13 cellular contexts compared by ENCODE assay signal in the genomic region with DNA sequence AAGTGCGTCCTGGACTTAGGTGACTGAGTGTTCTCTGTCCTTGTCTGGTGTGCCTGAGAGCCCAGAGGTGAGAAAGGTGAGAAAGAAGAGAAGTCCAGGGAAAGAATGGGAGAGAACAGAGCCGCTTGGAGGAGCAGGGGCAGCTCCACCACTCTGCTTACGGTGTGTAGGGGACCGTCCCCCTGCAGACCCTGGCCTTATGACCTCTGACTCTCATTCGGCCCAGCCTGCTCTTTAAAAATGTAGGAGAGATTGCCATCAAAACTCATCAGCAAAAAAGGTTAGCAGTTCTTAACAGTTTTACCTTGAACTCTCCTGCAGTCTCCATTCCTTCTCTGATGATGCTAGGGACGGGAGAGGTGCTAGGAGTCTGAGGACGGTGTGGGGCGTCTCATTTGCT. TPM values are rescaled to one million over a fixed set of nuclear protein-coding genes. Genes with fewer than 3 reads are reported as not detected.
DNase-seq lines count a peak whose midpoint lies in the region; ATAC-seq, FAIRE-seq and TF ChIP-seq lines count a peak whose summit lies in the region.
"Had no signal": no experiment of that assay in that cellular context is flagged by ENCODE, and none has a peak within 500 bp of the region (broad histone marks: within the 10 kb centered on the region; RNA-seq: fewer than 3 reads in every experiment).

No MANE protein-coding gene starts in this region.

- peaks cover 0 to 20% (median 6%) of the 10 kb centered on the region in 11 experiments; a peak in 7 of 22 replicates for H3K36me3 ChIP-seq in BLaER1 treated with 17β-estradiol and CSF1 and Interleukin-3, amounts not matched to agents 10 nM and 100 nM
- no peaks in the 10 kb centered on the region for H3K36me3 ChIP-seq in HUES64 (ENCODE audit: insufficient read depth, low read length)
- H3K36me3 ChIP-seq in K562 (ENCODE audit: control insufficient read depth, insufficient read depth, low read length) = peaks cover 25% of the 10 kb centered on the region; the same call in 2 of the 3 replicates
- no peaks in the 10 kb centered on the region for H3K36me3 ChIP-seq in A673 (ENCODE audit: insufficient read depth, low read length, poor library complexity, severe bottlenecking)
- H3K36me3 ChIP-seq: thoracic aorta had no signal

- TF ChIP-seq EP300 in K562 (IDR thresholded peaks at IDR 0.05; ENCODE audit: low read length) = no peak

- TF ChIP-seq CTCF in K562 (IDR thresholded peaks at IDR 0.05 in 2 of 3, conservative IDR thresholded peaks at IDR 0.05 in 1 of 3; ENCODE audit: insufficient read depth in 2 of 3, low read depth in 1 of 3, low read length in 3 of 3) (no peak), GM10248 (IDR thresholded peaks at IDR 0.05; ENCODE audit: control extremely low read depth, extremely low read depth, low read depth, missing control alignments) (no peak), A673 (conservative IDR thresholded peaks at IDR 0.05; ENCODE audit: low read depth, low read length) (no peak)

- peaks cover 69% of the 10 kb centered on the region for H3K79me2 ChIP-seq in K562 (ENCODE audit: control insufficient read depth, insufficient read depth, low read length)

- no peak for TF ChIP-seq RAD21 in K562 (CRISPR knock-in tag; conservative IDR thresholded peaks at IDR 0.05 in 1 of 2, IDR thresholded peaks at IDR 0.05 in 1 of 2)

- peak overlapping the region in 10 of 11 experiments; percentile 96 to 99 (median 97); a peak in 19 of 22 replicates for H3K9ac ChIP-seq in BLaER1 treated with 17β-estradiol and CSF1 and Interleukin-3, amounts not matched to agents 10 nM and 100 nM
- H3K9ac ChIP-seq in HUES64 (ENCODE audit: low read depth, low read length) (no peak overlapping the region), K562 (ENCODE audit: insufficient read depth in 1 of 2, low read depth in 2 of 2, low read length in 2 of 2) (peak overlapping the region; percentile 83 to 97)

- FAIRE-seq in K562 (lab: Jason Lieb, UNC) = no peak

- no peaks in the 10 kb centered on the region for H3K27me3 ChIP-seq in BLaER1 treated with 17β-estradiol and CSF1 and Interleukin-3, amounts not matched to agents 10 nM and 100 nM
- H3K27me3 ChIP-seq in HUES64 (ENCODE audit: insufficient read depth, low read length) = no peaks in the 10 kb centered on the region
- H3K27me3 ChIP-seq in K562 (ENCODE audit: control insufficient read depth in 2 of 2, insufficient read depth in 2 of 2, low read length in 2 of 2) = no peaks in the 10 kb centered on the region
- no peaks in the 10 kb centered on the region for H3K27me3 ChIP-seq in A673 (replicated peaks; ENCODE audit: insufficient read depth, low read depth, low read length, poor library complexity)

- peaks cover 42 to 62% (median 53%) of the 10 kb centered on the region in 10 experiments for H3K4me1 ChIP-seq in BLaER1 treated with 17β-estradiol and CSF1 and Interleukin-3, amounts not matched to agents 10 nM and 100 nM
- H3K4me1 ChIP-seq in HUES64 (ENCODE audit: insufficient read depth, low read length) (peaks cover 17% of the 10 kb centered on the region), K562 (replicated peaks in 1 of 2; ENCODE audit: control insufficient read depth in 2 of 2, insufficient read depth in 2 of 2, low read length in 2 of 2) (peaks cover 21 to 37% of the 10 kb centered on the region in 2 experiments), A673 (ENCODE audit: insufficient read depth, low read length, poor library complexity, severe bottlenecking) (peaks cover 15% of the 10 kb centered on the region)

- no peaks in the 10 kb centered on the region for H3K9me3 Mint-ChIP-seq in natural killer cell treated with Interleukin-12 subunit alpha and Interleukin-12 subunit beta and Interleukin-15 and Interleukin-18, amount 100 ng/mL, for 72 hours

- peak overlapping the region; percentile 87 to 100 (median 98) for H3K4me2 ChIP-seq in BLaER1 treated with 17β-estradiol and CSF1 and Interleukin-3, amounts not matched to agents 10 nM and 100 nM
- H3K4me2 ChIP-seq in K562 (ENCODE audit: insufficient read depth, low read length) = peak overlapping the region; percentile 96

- WGBS in HUES64 = 86% methylated on average over 8 of the region's 8 CpGs
- WGBS in K562 (ENCODE audit: insufficient coverage, low coverage, missing lambda C conversion rate) = 41% methylated on average over 8 of the region's 8 CpGs

- no peak for DNase-seq in K562 (ENCODE audit: extremely low read depth in 1 of 4, low spot score in 3 of 4)
- DNase-seq in natural killer cell treated with Interleukin-12 subunit alpha and Interleukin-12 subunit beta and Interleukin-15 and Interleukin-18, amount 100 ng/mL, for 72 hours (ENCODE audit: low spot score) = no peak
- DNase-seq in NCI-H774 (lab: John Stamatoyannopoulos, UW) = no peak
- no peak for DNase-seq in glomerular visceral epithelial cell (ENCODE audit: extremely low spot score)
- DNase-seq in GM10248 (ENCODE audit: extremely low spot score) = no peak
- no peak for DNase-seq in A673 (ENCODE audit: low spot score)
- DNase-seq: activated naive CD4-positive, alpha-beta T cell; DMS53; effector memory CD4-positive, alpha-beta T cell; stimulated activated CD4-positive, alpha-beta T cell treated with anti-CD3 and anti-CD28 coated beads, Interleukin-4, amount 100 ng/mL, for 24 hours had no signal

- intact Hi-C loops in K562 (cut with micrococcal nuclease) = loop anchor here (2.0 kb wide), 1 partner anchor 15 kb away; no protein-coding TSS in a partner anchor
- intact Hi-C loops in A673 (cut with micrococcal nuclease; ENCODE audit: unreplicated experiment) = no loop called here

- H3K27ac ChIP-seq in BLaER1 treated with 17β-estradiol and CSF1 and Interleukin-3, amounts not matched to agents 10 nM and 100 nM = no peak overlapping the region
- H3K27ac ChIP-seq in HUES64 (ENCODE audit: low read depth, low read length) (no peak overlapping the region), K562 (ENCODE audit: extremely low read depth, low read depth, low read length) (no peak overlapping the region), A673 (ENCODE audit: low read depth, low read length, poor library complexity, severe bottlenecking) (no peak overlapping the region)
- H3K27ac ChIP-seq: thoracic aorta had no signal

- no peak for ATAC-seq in K562
- no peak for ATAC-seq in natural killer cell treated with Interleukin-12 subunit alpha and Interleukin-12 subunit beta and Interleukin-15 and Interleukin-18, amount 100 ng/mL, for 72 hours

- TF ChIP-seq POLR2A in K562 (conservative IDR thresholded peaks at IDR 0.05) = no peak

- peaks cover 8% of the 10 kb centered on the region for H3K36me3 Mint-ChIP-seq in natural killer cell treated with Interleukin-12 subunit alpha and Interleukin-12 subunit beta and Interleukin-15 and Interleukin-18, amount 100 ng/mL, for 72 hours

- H3K4me3 ChIP-seq in BLaER1 treated with 17β-estradiol and CSF1 and Interleukin-3, amounts not matched to agents 10 nM and 100 nM = peak overlapping the region; percentile 89 to 99 (median 94); a peak in 13 of 20 replicates
- H3K4me3 ChIP-seq in HUES64 (ENCODE audit: low read length) (peak overlapping the region; percentile 10; the same call in 1 of the 2 replicates), K562 (peak overlapping the region; percentile 91; the same call in 1 of the 2 replicates), A673 (ENCODE audit: low read depth, low read length, poor library complexity, severe bottlenecking) (no peak overlapping the region)

- H3K27me3 Mint-ChIP-seq in natural killer cell treated with Interleukin-12 subunit alpha and Interleukin-12 subunit beta and Interleukin-15 and Interleukin-18, amount 100 ng/mL, for 72 hours = no peaks in the 10 kb centered on the region

- BruUV-seq in K562 (replicated peaks; lab: Mats Ljungman, UMichigan) (no TSS peak), A673 (replicated peaks; lab: Mats Ljungman, UMichigan) (no TSS peak)

- H3K4me3 Mint-ChIP-seq in natural killer cell treated with Interleukin-12 subunit alpha and Interleukin-12 subunit beta and Interleukin-15 and Interleukin-18, amount 100 ng/mL, for 72 hours = peak overlapping the region; percentile 99

- CTCF ChIA-PET in K562 (lab: Yijun Ruan, JAX; ENCODE audit: low intra/inter-chr PET ratio) = no interaction called here
- CTCF ChIA-PET in GM10248 (lab: Yijun Ruan, JAX) = interaction anchor here (1.3 kb wide), 1 partner anchor 9 kb away, joined by 3 read pairs; no protein-coding TSS in a partner anchor
- CTCF ChIA-PET in A673 (lab: Charles Lee) = no interaction called here

- peak overlapping the region; percentile 96 to 97 for H3K27ac Mint-ChIP-seq in natural killer cell treated with Interleukin-12 subunit alpha and Interleukin-12 subunit beta and Interleukin-15 and Interleukin-18, amount 100 ng/mL, for 72 hours

- in situ Hi-C loops in K562 (cut with MboI) = no loop called here

- no peaks in the 10 kb centered on the region for H3K9me3 ChIP-seq in BLaER1 treated with 17β-estradiol and CSF1 and Interleukin-3, amounts not matched to agents 10 nM and 100 nM (replicated peaks in 1 of 11)
- H3K9me3 ChIP-seq in HUES64 (ENCODE audit: insufficient read depth, low read depth, low read length) (no peaks in the 10 kb centered on the region), K562 (replicated peaks; ENCODE audit: control insufficient read depth, insufficient read depth, low read depth, low read length) (no peaks in the 10 kb centered on the region), A673 (ENCODE audit: low read depth, low read length, poor library complexity, severe bottlenecking) (no peaks in the 10 kb centered on the region)
- H3K9me3 ChIP-seq: thoracic aorta had no signal

- no peaks in the 10 kb centered on the region for H3K9me1 ChIP-seq in K562 (ENCODE audit: control insufficient read depth, insufficient read depth, low read length)

- no peak overlapping the region for H2AFZ ChIP-seq in K562 (ENCODE audit: low read depth, low read length)

- peaks cover 59 to 61% of the 10 kb centered on the region in 2 donors for H3K4me1 Mint-ChIP-seq in natural killer cell treated with Interleukin-12 subunit alpha and Interleukin-12 subunit beta and Interleukin-15 and Interleukin-18, amount 100 ng/mL, for 72 hours (ENCODE audit: low read depth in 2 of 2)

- H4K20me1 ChIP-seq in BLaER1 treated with 17β-estradiol and CSF1 and Interleukin-3, amounts not matched to agents 10 nM and 100 nM = peaks cover 57 to 64% (median 62%) of the 10 kb centered on the region in 11 experiments; a peak in 21 of 22 replicates
- H4K20me1 ChIP-seq in K562 (replicated peaks; ENCODE audit: control insufficient read depth, insufficient read depth, low read length) = peaks cover 39% of the 10 kb centered on the region

- POLR2A ChIA-PET in K562 (lab: Yijun Ruan, JAX) = interaction anchor here (0.6 to 1.0 kb wide), 2 partner anchors 12 to 324 kb away, joined by 3 to 4 read pairs; no protein-coding TSS in a partner anchor
- POLR2A ChIA-PET in GM10248 (lab: Yijun Ruan, JAX) = no interaction called here
- POLR2A ChIA-PET in A673 (lab: Charles Lee; ENCODE audit: low non-redundant PET) = no interaction called here

RNA-seq across cellular contexts. Expression of gene TMEM181, which starts 2.0 kb away (rescaled TPM):
- polyA plus RNA-seq in HUES64 (2013, experiment 1 of 2) = 11.7 TPM
- polyA plus RNA-seq in HUES64 (2013, experiment 2 of 2) = 14.6 TPM
- 36.6 and 77.1 TPM in 2 replicates for total RNA-seq in K562 (2011; cell fraction: chromatin; rRNA removed; ENCODE audit: low replicate concordance)
- total RNA-seq in K562 (2011; cell fraction: nucleolus; rRNA removed) = 21.0 and 25.4 TPM in 2 replicates
- total RNA-seq in K562 (2011; cell fraction: nucleoplasm; rRNA removed) = 41.9 and 56.9 TPM in 2 replicates
- total RNA-seq in K562 (2014; rRNA removed) (10.9 and 14.8 TPM in 2 replicates), K562 (2014; rRNA removed; fragmentation: Illumina TruSeq; extraction: Trizol) (26.0 and 27.2 TPM in 2 replicates), K562 (2015; rRNA removed; fragmentation: Illumina TruSeq; extraction: Trizol) (23.0 and 24.3 TPM in 2 replicates), K562 (2021) (17.3 and 19.2 TPM in 2 replicates), A673 (2021) (29.4 and 31.6 TPM in 2 replicates)
- polyA plus RNA-seq in K562 (2011; rRNA removed) (23.6 and 26.0 TPM in 2 replicates), K562 (2014; fragmentation: Illumina TruSeq; extraction: Trizol) (19.0 and 22.6 TPM in 2 replicates), K562 (2014; fragmentation: Nextera tagmentation; extraction: Ambion mirVana) (1 to 10 TPM; 5.6 to 7.6 TPM), K562 (2014; rRNA removed) (19.9 and 22.0 TPM in 2 replicates)
- 8.5 and 15.4 TPM in 2 replicates for polyA plus RNA-seq in K562 (2011; cell fraction: cytosol; rRNA removed)
- polyA plus RNA-seq in K562 (2011; cell fraction: nucleus; rRNA removed) = 19.9 and 23.7 TPM in 2 replicates
- polyA plus RNA-seq in K562 (2012) = 14.1 and 17.3 TPM in 2 replicates
- 30.4 and 31.4 TPM in 2 replicates for polyA minus RNA-seq in K562 (2011; rRNA and poly(A)+ RNA removed)
- polyA minus RNA-seq in K562 (2011; cell fraction: cytosol; rRNA and poly(A)+ RNA removed) = 15.7 TPM in 2 replicates
- polyA minus RNA-seq in K562 (2011; cell fraction: nucleus; rRNA and poly(A)+ RNA removed) = 9.8 and 14.0 TPM in 2 replicates
- 10 to 100 TPM; 19.6 to 30.9 TPM for total RNA-seq in natural killer cell treated with Interleukin-12 subunit alpha and Interleukin-12 subunit beta and Interleukin-15 and Interleukin-18, amount 100 ng/mL, for 72 hours
